Comparison of ENCODE assay signal across 1 cellular context in genomic region chr17:1379930-1380313, GRCh38.
TF ChIP-seq lines count a peak whose summit lies in the region.

No MANE protein-coding gene starts in this region.

TF ChIP-seq in GM12878, 131 proteins besides CTCF, POLR2A, EP300 and RAD21 (continued from another document and continues in another):
- TF ChIP-seq SKIL (IDR thresholded peaks at IDR 0.05; ENCODE audit: low read depth, poor library complexity, severe bottlenecking) (peak; percentile 86), RAD51 (IDR thresholded peaks at IDR 0.05) (peak; percentile 78), ATF2 (IDR thresholded peaks at IDR 0.05; ENCODE audit: low read length) (no peak), ATF3 (IDR thresholded peaks at IDR 0.05; ENCODE audit: borderline replicate concordance, extremely low read depth, low read depth, low read length) (no peak), BCLAF1 (IDR thresholded peaks at IDR 0.05) (no peak), MXI1 (IDR thresholded peaks at IDR 0.05; ENCODE audit: low read depth, low read length) (no peak), EED (IDR thresholded peaks at IDR 0.05; ENCODE audit: low read depth) (0 out of 2 replicates have a peak, but pooled peaks have one; percentile 14), NR2C2 (IDR thresholded peaks at IDR 0.05; ENCODE audit: borderline replicate concordance, control insufficient read depth, insufficient read length, low read depth) (no peak), RUNX3 (IDR thresholded peaks at IDR 0.05; ENCODE audit: low read length) (peak; percentile 69), IKZF1 (conservative IDR thresholded peaks at IDR 0.05) (0 out of 2 replicates have a peak, but pooled peaks have one; percentile 14), RELB (IDR thresholded peaks at IDR 0.05; ENCODE audit: low read depth) (peak; percentile 97), NRF1 (conservative IDR thresholded peaks at IDR 0.05; ENCODE audit: low read depth, low read length) (no peak), BRCA1 (IDR thresholded peaks at IDR 0.05; ENCODE audit: low read depth, low read length) (no peak), ZNF274 (IDR thresholded peaks at IDR 0.05; ENCODE audit: insufficient read depth, insufficient read length) (no peak), WRNIP1 (IDR thresholded peaks at IDR 0.05; ENCODE audit: borderline replicate concordance, low read depth, low read length) (no peak), YY1 (IDR thresholded peaks at IDR 0.05; ENCODE audit: low read depth, low read length) (no peak), HDAC2 (IDR thresholded peaks at IDR 0.05) (no peak), IKZF2 (IDR thresholded peaks at IDR 0.05) (peak in 1 of 2 experiments; percentile 30; a peak in 1 of 4 replicates), ZNF217 (IDR thresholded peaks at IDR 0.05) (no peak; the same call in 1 of the 2 replicates), POLR2AphosphoS5 (IDR thresholded peaks at IDR 0.05; ENCODE audit: low read length) (0 out of 2 replicates have a peak, but pooled peaks have one; percentile 52), NBN (IDR thresholded peaks at IDR 0.05) (peak; percentile 78), ZBTB40 (IDR thresholded peaks at IDR 0.05; ENCODE audit: borderline replicate concordance) (no peak), JUNB (IDR thresholded peaks at IDR 0.05) (no peak), ZNF207 (IDR thresholded peaks at IDR 0.05; ENCODE audit: borderline replicate concordance) (no peak), ZNF384 (IDR thresholded peaks at IDR 0.05; ENCODE audit: borderline replicate concordance, low read depth, low read length) (peak; percentile 90), ZBED1 (IDR thresholded peaks at IDR 0.05; ENCODE audit: borderline replicate concordance) (no peak), MAX (IDR thresholded peaks at IDR 0.05; ENCODE audit: low read depth, low read length) (peak; percentile 35; the same call in 1 of the 2 replicates), ZNF622 (IDR thresholded peaks at IDR 0.05) (no peak), CBX3 (IDR thresholded peaks at IDR 0.05; ENCODE audit: borderline replicate concordance, low read depth) (no peak), SP1 (IDR thresholded peaks at IDR 0.05; ENCODE audit: low read depth, low read length) (no peak), BMI1 (IDR thresholded peaks at IDR 0.05; ENCODE audit: borderline replicate concordance) (no peak), POLR2AphosphoS2 (IDR thresholded peaks at IDR 0.05; ENCODE audit: low read depth, low read length) (no peak), CHD4 (IDR thresholded peaks at IDR 0.05) (no peak), CBX5 (IDR thresholded peaks at IDR 0.05; ENCODE audit: low read depth) (no peak), EZH2 (IDR thresholded peaks at IDR 0.05; ENCODE audit: borderline replicate concordance, control insufficient read depth, low read depth, low read length) (no peak), BCL3 (IDR thresholded peaks at IDR 0.05; ENCODE audit: borderline replicate concordance, insufficient read depth, low read depth, low read length, poor library complexity, severe bottlenecking) (no peak), RFX5 (IDR thresholded peaks at IDR 0.05; ENCODE audit: low read depth, low read length) (no peak), HDGF (IDR thresholded peaks at IDR 0.05) (peak; percentile 53; the same call in 1 of the 2 replicates), MLLT1 (IDR thresholded peaks at IDR 0.05) (peak; percentile 91), CEBPZ (IDR thresholded peaks at IDR 0.05; ENCODE audit: low read depth, low read length) (no peak)
